1 cellular context compared by ENCODE assay signal in genomic region chr2:38685116-38685735, GRCh38.
TF ChIP-seq lines count a peak whose summit lies in the region.

No MANE protein-coding gene starts in this region.

TF ChIP-seq in HepG2, 621 proteins besides CTCF, POLR2A, EP300 and RAD21 (continued from another document and continues in another):
- no peak for TF ChIP-seq ZNF562 (CRISPR knock-in tag; IDR thresholded peaks at IDR 0.05; ENCODE audit: borderline replicate concordance)
- TF ChIP-seq KDM5B (CRISPR knock-in tag; IDR thresholded peaks at IDR 0.05; ENCODE audit: borderline replicate concordance) = no peak
- no peak for TF ChIP-seq TCF12 (IDR thresholded peaks at IDR 0.05)
- TF ChIP-seq TCF12 (CRISPR knock-in tag; IDR thresholded peaks at IDR 0.05) = no peak
- no peak for TF ChIP-seq ZNF569 (CRISPR knock-in tag; IDR thresholded peaks at IDR 0.05; ENCODE audit: borderline replicate concordance)
- peak; percentile 59 for TF ChIP-seq JARID2 (CRISPR knock-in tag; IDR thresholded peaks at IDR 0.05; ENCODE audit: insufficient replicate concordance)
- TF ChIP-seq ZNF614 (CRISPR knock-in tag; IDR thresholded peaks at IDR 0.05; ENCODE audit: borderline replicate concordance) = peak; percentile 84; the same call in 1 of the 2 replicates
- no peak for TF ChIP-seq HMGA1 (CRISPR knock-in tag; conservative IDR thresholded peaks at IDR 0.05)
- TF ChIP-seq RARG (CRISPR knock-in tag; IDR thresholded peaks at IDR 0.05; ENCODE audit: low read depth) = no peak
- peak; percentile 28; the same call in 1 of the 2 replicates for TF ChIP-seq NFKBIZ (CRISPR knock-in tag; IDR thresholded peaks at IDR 0.05)
- TF ChIP-seq ESRRA (CRISPR knock-in tag; IDR thresholded peaks at IDR 0.05; ENCODE audit: low read depth) = no peak
- TF ChIP-seq GFI1 (CRISPR knock-in tag; IDR thresholded peaks at IDR 0.05; ENCODE audit: borderline replicate concordance) = peak; percentile 45
- no peak; the same call in 1 of the 2 replicates for TF ChIP-seq HOMEZ (CRISPR knock-in tag; IDR thresholded peaks at IDR 0.05; ENCODE audit: low read depth)
- TF ChIP-seq ZNF770 (CRISPR knock-in tag; IDR thresholded peaks at IDR 0.05) = 0 out of 2 replicates have a peak, but pooled peaks have one; percentile 34
- TF ChIP-seq GATA4 (IDR thresholded peaks at IDR 0.05; ENCODE audit: borderline replicate concordance, low read depth) = no peak
- TF ChIP-seq E2F5 (CRISPR knock-in tag; conservative IDR thresholded peaks at IDR 0.05) = no peak
- 0 out of 2 replicates have a peak, but pooled peaks have one; percentile 29 for TF ChIP-seq SMAD3 (CRISPR knock-in tag; IDR thresholded peaks at IDR 0.05)
- TF ChIP-seq ZNF572 (CRISPR knock-in tag; IDR thresholded peaks at IDR 0.05) = no peak
- no peak for TF ChIP-seq NPAS2 (CRISPR knock-in tag; IDR thresholded peaks at IDR 0.05; ENCODE audit: borderline replicate concordance)
- 0 out of 2 replicates have a peak, but pooled peaks have one; percentile 36 for TF ChIP-seq IKZF5 (CRISPR knock-in tag; IDR thresholded peaks at IDR 0.05)
- TF ChIP-seq ZBTB42 (CRISPR knock-in tag; IDR thresholded peaks at IDR 0.05) = no peak
- no peak for TF ChIP-seq CENPT (CRISPR knock-in tag; IDR thresholded peaks at IDR 0.05; ENCODE audit: low read depth)
- no peak for TF ChIP-seq THYN1 (CRISPR knock-in tag; IDR thresholded peaks at IDR 0.05; ENCODE audit: borderline replicate concordance, low read depth)
- TF ChIP-seq ZNF354B (CRISPR knock-in tag; IDR thresholded peaks at IDR 0.05) = no peak
- no peak for TF ChIP-seq ZNF207 (IDR thresholded peaks at IDR 0.05; ENCODE audit: borderline replicate concordance)
- TF ChIP-seq ZNF3 (CRISPR knock-in tag; IDR thresholded peaks at IDR 0.05) = no peak
- peak; percentile 93 for TF ChIP-seq GATAD2A (CRISPR knock-in tag; IDR thresholded peaks at IDR 0.05)
- no peak for TF ChIP-seq RXRA (CRISPR knock-in tag; IDR thresholded peaks at IDR 0.05)
- no peak for TF ChIP-seq ZNF850 (CRISPR knock-in tag; conservative IDR thresholded peaks at IDR 0.05)
- TF ChIP-seq ZBTB26 (CRISPR knock-in tag; IDR thresholded peaks at IDR 0.05; ENCODE audit: borderline replicate concordance) = no peak
- no peak for TF ChIP-seq ARNT2 (CRISPR knock-in tag; IDR thresholded peaks at IDR 0.05; ENCODE audit: low read depth)
- TF ChIP-seq ZNF674 (CRISPR knock-in tag; IDR thresholded peaks at IDR 0.05; ENCODE audit: low read depth) = no peak
- TF ChIP-seq KLF11 (CRISPR knock-in tag; IDR thresholded peaks at IDR 0.05) = no peak
- no peak for TF ChIP-seq E2F2 (CRISPR knock-in tag; IDR thresholded peaks at IDR 0.05; ENCODE audit: borderline replicate concordance)
- no peak for TF ChIP-seq ZNF557 (CRISPR knock-in tag; IDR thresholded peaks at IDR 0.05)
- TF ChIP-seq RFXANK (CRISPR knock-in tag; IDR thresholded peaks at IDR 0.05) = no peak
- TF ChIP-seq NR2F2 (IDR thresholded peaks at IDR 0.05; ENCODE audit: borderline replicate concordance, low read depth) = no peak
- TF ChIP-seq SOX5 (CRISPR knock-in tag; IDR thresholded peaks at IDR 0.05; ENCODE audit: borderline replicate concordance) = no peak; the same call in 1 of the 2 replicates
- TF ChIP-seq FOXM1 (CRISPR knock-in tag; IDR thresholded peaks at IDR 0.05) = no peak
- peak; percentile 23; the same call in 1 of the 2 replicates for TF ChIP-seq NFE2 (CRISPR knock-in tag; IDR thresholded peaks at IDR 0.05)
- TF ChIP-seq ZNF570 (CRISPR knock-in tag; IDR thresholded peaks at IDR 0.05; ENCODE audit: borderline replicate concordance) = no peak
- no peak for TF ChIP-seq NR1H2 (CRISPR knock-in tag; IDR thresholded peaks at IDR 0.05; ENCODE audit: borderline replicate concordance, low read depth)
- TF ChIP-seq TEF (CRISPR knock-in tag; IDR thresholded peaks at IDR 0.05) = no peak
- no peak for TF ChIP-seq WIZ (CRISPR knock-in tag; IDR thresholded peaks at IDR 0.05)
- TF ChIP-seq ZSCAN5A (CRISPR knock-in tag; IDR thresholded peaks at IDR 0.05; ENCODE audit: borderline replicate concordance) = peak; percentile 75; the same call in 1 of the 2 replicates
- TF ChIP-seq SPEN (CRISPR knock-in tag; IDR thresholded peaks at IDR 0.05; ENCODE audit: low read depth) = no peak
- no peak for TF ChIP-seq CBFB (CRISPR knock-in tag; IDR thresholded peaks at IDR 0.05)
- 0 out of 2 replicates have a peak, but pooled peaks have one; percentile 23 for TF ChIP-seq TCF7L2 (IDR thresholded peaks at IDR 0.05; ENCODE audit: low read depth, low read length)
- no peak for TF ChIP-seq ISX (CRISPR knock-in tag; conservative IDR thresholded peaks at IDR 0.05)
- TF ChIP-seq NCOR1 (IDR thresholded peaks at IDR 0.05; ENCODE audit: borderline replicate concordance, low read length) = no peak
- TF ChIP-seq HNRNPH1 (optimal IDR thresholded peaks at IDR 0.05; ENCODE audit: low read depth, low read length) = no peak
- no peak for TF ChIP-seq HNRNPK (IDR thresholded peaks at IDR 0.05; ENCODE audit: low read depth, low read length, poor library complexity, severe bottlenecking)
- TF ChIP-seq MEF2D (CRISPR knock-in tag; IDR thresholded peaks at IDR 0.05) = no peak
- TF ChIP-seq SMAD9 (CRISPR knock-in tag; IDR thresholded peaks at IDR 0.05) = no peak
- TF ChIP-seq ZNF251 (CRISPR knock-in tag; IDR thresholded peaks at IDR 0.05) = no peak
- TF ChIP-seq ETV6 (CRISPR knock-in tag; conservative IDR thresholded peaks at IDR 0.05) = no peak
- TF ChIP-seq GRHL1 (CRISPR knock-in tag; conservative IDR thresholded peaks at IDR 0.05) = no peak
- TF ChIP-seq HINFP (CRISPR knock-in tag; IDR thresholded peaks at IDR 0.05; ENCODE audit: low read depth) = no peak
